Comparison of ENCODE assay signal across 17 cellular contexts in genomic region chr11:134271978-134272377, GRCh38.
"Had no signal": no experiment of that assay in that cellular context is flagged by ENCODE, and none has a peak within 500 bp of the region (broad histone marks: within the 10 kb centered on the region; RNA-seq: fewer than 3 reads in every experiment).

No MANE protein-coding gene starts in this region.

- ATAC-seq: effector memory CD8-positive, alpha-beta T cell; gastrocnemius medialis; natural killer cell treated with Interleukin-12 subunit alpha and Interleukin-12 subunit beta and Interleukin-15 and Interleukin-18, amount 100 ng/mL, for 72 hours; psoas muscle; T-cell had no signal

- DNase-seq: activated naive CD4-positive, alpha-beta T cell treated with Interleukin-2 at 50 U/mL for 16 hours; activated naive CD8-positive, alpha-beta T cell treated with anti-CD3 and anti-CD28 coated beads for 36 hours; activated T-cell treated with anti-CD3 and anti-CD28 coated beads, Interleukin-2, amount 50 U/mL, for 1 hour; central memory CD4-positive, alpha-beta T cell; effector memory CD8-positive, alpha-beta T cell; gastrocnemius medialis; heart left ventricle; midbrain; ovary; psoas muscle; stimulated activated CD4-positive, alpha-beta T cell treated with anti-CD3 and anti-CD28 coated beads, Interleukin-1b, Interleukin-23, amount 100 ng/mL, for 48 hours; T-cell; T-helper 9 cell had no signal

- H3K4me3 ChIP-seq: esophagus muscularis mucosa, gastrocnemius medialis, heart left ventricle, ovary, psoas muscle, skin epidermis, thyroid gland had no signal
